ENCODE assay signal across 13 cellular contexts in genomic region chr22:40452730-40453487, GRCh38.
DNase-seq lines count a peak whose midpoint lies in the region; ATAC-seq and TF ChIP-seq lines count a peak whose summit lies in the region.
"Had no signal": no experiment of that assay in that cellular context is flagged by ENCODE, and none has a peak within 500 bp of the region (broad histone marks: within the 10 kb centered on the region; RNA-seq: fewer than 3 reads in every experiment).

No MANE protein-coding gene starts in this region.

- intact Hi-C loops in mucosa of descending colon (cut with DNase I, micrococcal nuclease), result no loop called here

- H3K27me3 Mint-ChIP-seq in endothelial cell (ENCODE audit: unreplicated experiment), result peaks cover 2% of the 10 kb centered on the region

- no peak overlapping the region for H3K4me3 Mint-ChIP-seq in endothelial cell (ENCODE audit: unreplicated experiment)
- H3K4me3 Mint-ChIP-seq: nephron progenitor cell had no signal

- H3K4me3 ChIP-seq in mucosa of descending colon, result no peak overlapping the region
- H3K4me3 ChIP-seq: SK-N-MC, suprapubic skin had no signal

- DNase-seq in NCI-H2196 (lab: John Stamatoyannopoulos, UW; ENCODE audit: unreplicated experiment), result peak; percentile 27
- DNase-seq in NCI-H2196 treated with DMSO at 0.1 percent for 48 hours (lab: John Stamatoyannopoulos, UW; ENCODE audit: unreplicated experiment), result no peak
- DNase-seq in NCI-H1105 treated with DMSO at 0.1 percent for 48 hours (lab: John Stamatoyannopoulos, UW), result peak; percentile 3
- no peak for DNase-seq in endothelial cell (ENCODE audit: low spot score)
- DNase-seq in omental fat pad (ENCODE audit: low spot score), result no peak
- no peak for DNase-seq in mucosa of descending colon
- DNase-seq in NCI-H1436 (lab: John Stamatoyannopoulos, UW), result no peak
- DNase-seq: NCI-H2081; nephron progenitor cell; stimulated activated CD4-positive, alpha-beta T cell treated with anti-CD3 and anti-CD28 coated beads, Interleukin-2, amount 100 ng/mL, for 24 hours had no signal

- ATAC-seq in omental fat pad (ENCODE audit: low FRiP score) (peak; percentile 11), mucosa of descending colon (no peak), HG03439 (IDR thresholded peaks at IDR 0.05; ENCODE audit: unreplicated experiment) (no peak)

- H3K9me3 ChIP-seq in mucosa of descending colon, result no peaks in the 10 kb centered on the region
- H3K9me3 ChIP-seq: suprapubic skin had no signal

- H3K4me1 Mint-ChIP-seq in endothelial cell (ENCODE audit: unreplicated experiment), result peaks cover 18% of the 10 kb centered on the region

- H3K36me3 Mint-ChIP-seq in endothelial cell (ENCODE audit: low read depth, unreplicated experiment), result no peaks in the 10 kb centered on the region

- no peaks in the 10 kb centered on the region for H3K9me3 Mint-ChIP-seq in endothelial cell (ENCODE audit: unreplicated experiment)
- H3K9me3 Mint-ChIP-seq: nephron progenitor cell had no signal

- no peak for TF ChIP-seq CTCF in endothelial cell (IDR thresholded peaks at IDR 0.05; ENCODE audit: unreplicated experiment)
- no peak for TF ChIP-seq CTCF in omental fat pad (IDR thresholded peaks at IDR 0.05)
- TF ChIP-seq CTCF in mucosa of descending colon (IDR thresholded peaks at IDR 0.05), result no peak

- H3K4me1 ChIP-seq in mucosa of descending colon (ENCODE audit: low read depth), result no peaks in the 10 kb centered on the region

- H3K36me3 ChIP-seq in mucosa of descending colon (ENCODE audit: low read depth), result no peaks in the 10 kb centered on the region
- H3K36me3 ChIP-seq: suprapubic skin had no signal

- H3K27ac Mint-ChIP-seq in endothelial cell (ENCODE audit: unreplicated experiment), result peak overlapping the region; percentile 22
- H3K27ac Mint-ChIP-seq: nephron progenitor cell had no signal

Comparison
In these comparisons a context has a peak if more than half of its experiments do, and no peak if none do; other contexts are left out.
1. DNase-seq: peak in NCI-H2196 (single experiment) and NCI-H1105 treated with DMSO at 0.1 percent for 48 hours (single experiment); none in NCI-H2196 treated with DMSO at 0.1 percent for 48 hours (single experiment), endothelial cell (single experiment), omental fat pad (single experiment), mucosa of descending colon (0 of 3) and NCI-H1436 (single experiment).